ENCODE assay signal across 8 cellular contexts in genomic region chr15:81336568-81336967, GRCh38. TPM values are rescaled to one million over a fixed set of nuclear protein-coding genes. Genes with fewer than 3 reads are reported as not detected.
A peak's percentile ranks its signal among the peaks of the same experiment; 100 is the strongest.
DNase-seq lines count a peak whose midpoint lies in the region; ATAC-seq and TF ChIP-seq lines count a peak whose summit lies in the region.

No MANE protein-coding gene starts in this region.

- peak; percentile 57 for DNase-seq in MCF 10A (ENCODE audit: unreplicated experiment)
- no peak for DNase-seq in breast epithelium (ENCODE audit: low spot score in 2 of 2)
- peak; percentile 29 for DNase-seq in NCI-H526 treated with DMSO at 0.1 percent for 48 hours (lab: John Stamatoyannopoulos, UW)
- peak; percentile 6 for DNase-seq in ecto neural progenitor cell (ENCODE audit: low spot score)
- peak; percentile 27 to 37 for DNase-seq in stimulated activated CD4-positive, alpha-beta T cell treated with anti-CD3 and anti-CD28 coated beads, Interleukin-4, amount 100 ng/mL, for 4 hours
- DNase-seq in globus pallidus (ENCODE audit: low spot score), result no peak

- no peak for ATAC-seq in GM18870 (IDR thresholded peaks at IDR 0.05; ENCODE audit: unreplicated experiment)
- no peak for ATAC-seq in HG03095 (IDR thresholded peaks at IDR 0.05; ENCODE audit: unreplicated experiment)

- CTCF ChIA-PET in MCF 10A (lab: Yijun Ruan, JAX), result interaction anchor here (1.6 to 3.2 kb wide), 2 partner anchors 61 to 70 kb away, joined by 6 to 12 read pairs; no protein-coding TSS in a partner anchor

- no peak overlapping the region for H3K27ac ChIP-seq in breast epithelium

- H3K4me3 ChIP-seq in breast epithelium, result no peak overlapping the region

- TF ChIP-seq POLR2A in breast epithelium (IDR thresholded peaks at IDR 0.05), result no peak

- POLR2A ChIA-PET in MCF 10A (lab: Yijun Ruan, JAX), result interaction anchor here (0.6 to 1.1 kb wide), 2 partner anchors 9 to 1459 kb away, joined by 5 to 6 read pairs; no protein-coding TSS in a partner anchor

- intact Hi-C loops in MCF 10A (cut with micrococcal nuclease), result loop anchor here (1.0 kb wide), 1 partner anchor 61 kb away; no protein-coding TSS in a partner anchor
- intact Hi-C loops in breast epithelium (cut with DNase I; ENCODE audit: low total_unique reads), result no loop called here

- no peaks in the 10 kb centered on the region for H3K36me3 ChIP-seq in breast epithelium

- H3K4me1 Mint-ChIP-seq in MCF 10A (ENCODE audit: insufficient read depth, unreplicated experiment), result peaks cover 24% of the 10 kb centered on the region

- no peaks in the 10 kb centered on the region for H3K27me3 Mint-ChIP-seq in MCF 10A (ENCODE audit: insufficient read depth, unreplicated experiment)

- no peaks in the 10 kb centered on the region for H3K36me3 Mint-ChIP-seq in MCF 10A (ENCODE audit: insufficient read depth, unreplicated experiment)

- peaks cover 0 to 15% of the 10 kb centered on the region in 2 donors for H3K4me1 ChIP-seq in breast epithelium

- no peak overlapping the region for H3K4me3 Mint-ChIP-seq in MCF 10A (ENCODE audit: unreplicated experiment)

- no peaks in the 10 kb centered on the region for H3K27me3 ChIP-seq in breast epithelium

- H3K9me3 Mint-ChIP-seq in MCF 10A (ENCODE audit: unreplicated experiment), result no peaks in the 10 kb centered on the region

- H3K27ac Mint-ChIP-seq in MCF 10A (ENCODE audit: low read depth, unreplicated experiment), result no peak overlapping the region

- H3K9me3 ChIP-seq in breast epithelium, result no peaks in the 10 kb centered on the region

- no TSS peak for BruUV-seq in MCF 10A (replicated peaks; lab: Mats Ljungman, UMichigan)

- TF ChIP-seq CTCF in MCF 10A (IDR thresholded peaks at IDR 0.05; ENCODE audit: unreplicated experiment), result peak; percentile 14
- TF ChIP-seq CTCF in breast epithelium (IDR thresholded peaks at IDR 0.05), result no peak

RNA-seq across cellular contexts. Expression of gene STARD5, which starts 12.6 kb away (rescaled TPM):
- total RNA-seq in MCF 10A (2022), result 2.0 and 3.4 TPM in 2 replicates
- total RNA-seq in breast epithelium, result 1 to 10 TPM; 3.2 to 9.5 (median 6.7) TPM

RNA-seq across cellular contexts. Expression of gene TMC3, which starts 37.4 kb away (rescaled TPM):
- not detected in 2 replicates for total RNA-seq in MCF 10A (2022)
- total RNA-seq in breast epithelium, result 1 to 10 TPM in 1 of 3 donors, under 1 TPM in 1, not detected in 1; 0.15 to 1.6 TPM

Comparison
In these comparisons a context has a peak if more than half of its experiments do, and no peak if none do; other contexts are left out.
1. DNase-seq: peak in MCF 10A (single experiment), NCI-H526 treated with DMSO at 0.1 percent for 48 hours (single experiment), ecto neural progenitor cell (single experiment) and stimulated activated CD4-positive, alpha-beta T cell treated with anti-CD3 and anti-CD28 coated beads, Interleukin-4, amount 100 ng/mL, for 4 hours (2 of 2); none in breast epithelium (0 of 2) and globus pallidus (single experiment).